Comparison of ENCODE assay signal across 12 cellular contexts in genomic region chr19:16168465-16169081, GRCh38. TPM values are rescaled to one million over a fixed set of nuclear protein-coding genes. Genes with fewer than 3 reads are reported as not detected.
DNase-seq lines count a peak whose midpoint lies in the region; ATAC-seq and TF ChIP-seq lines count a peak whose summit lies in the region.
"Had no signal": no experiment of that assay in that cellular context is flagged by ENCODE, and none has a peak within 500 bp of the region (broad histone marks: within the 10 kb centered on the region; RNA-seq: fewer than 3 reads in every experiment).

No MANE protein-coding gene starts in this region.

- DNase-seq in activated CD4-positive, alpha-beta T cell treated with anti-CD3 and anti-CD28 coated beads, Interleukin-2, amount 10 ng/mL, durations not matched to agents 24 days and 14 days, result no peak
- DNase-seq in activated CD4-positive, alpha-beta T cell treated with anti-CD3 and anti-CD28 coated beads, Interleukin-2, amount 50 U/mL, for 1 hour, result no peak
- DNase-seq in NOMO-1 (lab: John Stamatoyannopoulos, UW; ENCODE audit: unreplicated experiment in 2 of 2), result peak; percentile 68 to 85
- no peak for DNase-seq in neuronal stem cell (ENCODE audit: low spot score)
- no peak for DNase-seq in CD4-positive, alpha-beta T cell
- DNase-seq: activated CD4-positive, alpha-beta T cell treated with anti-CD3 and anti-CD28 coated beads for 4 hours; NCI-H1436 had no signal

- no CpG with 5 or more reads among the region's 2 CpGs for WGBS in neuronal stem cell (ENCODE audit: extremely low coverage in 2 of 2, insufficient read length in 2 of 2, insufficient replicate concordance in 1 of 2), 2 donors

- H3K79me1 ChIP-seq in neuronal stem cell (ENCODE audit: low read depth, low read length), result no peaks in the 10 kb centered on the region

- H3K18ac ChIP-seq in neuronal stem cell (ENCODE audit: low read length), result no peak overlapping the region

- no peak overlapping the region for H2BK15ac ChIP-seq in neuronal stem cell (ENCODE audit: low read length)

- H2BK120ac ChIP-seq in neuronal stem cell (ENCODE audit: low read depth, low read length), result no peak overlapping the region

- H3K36me3 Mint-ChIP-seq in activated CD4-positive, alpha-beta T cell treated with anti-CD3 and anti-CD28 coated beads, Interleukin-2, amount 10 ng/mL, durations not matched to agents 24 days and 14 days (ENCODE audit: low read depth), result no peaks in the 10 kb centered on the region
- no peaks in the 10 kb centered on the region for H3K36me3 Mint-ChIP-seq in activated T-helper 17 cell treated with anti-CD3 and anti-CD28 coated beads, Interleukin-2, amount 50 U/mL, for 72 hours (ENCODE audit: low read depth)
- no peaks in the 10 kb centered on the region for H3K36me3 Mint-ChIP-seq in CD4-positive, alpha-beta T cell (ENCODE audit: low read depth)

- H2AFZ ChIP-seq in neuronal stem cell (ENCODE audit: low read length), result peak overlapping the region; percentile 7

- H2BK5ac ChIP-seq in neuronal stem cell (ENCODE audit: low read length), result no peak overlapping the region

- CTCF ChIA-PET in CD4-positive, alpha-beta T cell (lab: Charles Lee), result interaction anchor here (1.2 kb wide), 1 partner anchor 106 kb away, joined by 3 read pairs; no protein-coding TSS in a partner anchor

- H3K4me2 ChIP-seq in neuronal stem cell (ENCODE audit: insufficient read depth, low read length, poor library complexity, severe bottlenecking), result no peak overlapping the region

- H3K27ac Mint-ChIP-seq in activated CD4-positive, alpha-beta T cell treated with anti-CD3 and anti-CD28 coated beads, Interleukin-2, amount 10 ng/mL, durations not matched to agents 24 days and 14 days, result peak overlapping the region; percentile 60
- no peak overlapping the region for H3K27ac Mint-ChIP-seq in activated T-helper 17 cell treated with anti-CD3 and anti-CD28 coated beads, Interleukin-2, amount 50 U/mL, for 72 hours
- H3K27ac Mint-ChIP-seq in CD4-positive, alpha-beta T cell, result no peak overlapping the region

- intact Hi-C loops in activated CD4-positive, alpha-beta T cell treated with anti-CD3 and anti-CD28 coated beads, Interleukin-2, amount 10 ng/mL, durations not matched to agents 24 days and 14 days (cut with micrococcal nuclease), result no loop called here
- intact Hi-C loops in CD4-positive, alpha-beta T cell (cut with DNase I, micrococcal nuclease), result no loop called here

- H3K4ac ChIP-seq in neuronal stem cell (ENCODE audit: low read length), result no peak overlapping the region

- no peak overlapping the region for H3K4me3 ChIP-seq in neuronal stem cell (ENCODE audit: low read length in 2 of 2)

- H3K14ac ChIP-seq in neuronal stem cell (ENCODE audit: low read length), result no peak overlapping the region

- no peak overlapping the region for H2AK5ac ChIP-seq in neuronal stem cell (ENCODE audit: low read depth, low read length)

- no peaks in the 10 kb centered on the region for H3K27me3 ChIP-seq in neuronal stem cell (ENCODE audit: control insufficient read depth in 3 of 3, insufficient read depth in 3 of 3, low read depth in 1 of 3, low read length in 3 of 3)
- no peaks in the 10 kb centered on the region for H3K27me3 ChIP-seq in CD4-positive, alpha-beta T cell (ENCODE audit: control insufficient read depth, insufficient read depth, low read length)

- H3K4me3 Mint-ChIP-seq in activated CD4-positive, alpha-beta T cell treated with anti-CD3 and anti-CD28 coated beads, Interleukin-2, amount 10 ng/mL, durations not matched to agents 24 days and 14 days, result no peak overlapping the region
- H3K4me3 Mint-ChIP-seq in activated T-helper 17 cell treated with anti-CD3 and anti-CD28 coated beads, Interleukin-2, amount 50 U/mL, for 72 hours, result no peak overlapping the region
- no peak overlapping the region for H3K4me3 Mint-ChIP-seq in CD4-positive, alpha-beta T cell

- peaks cover 4% of the 10 kb centered on the region for H3K27me3 Mint-ChIP-seq in activated CD4-positive, alpha-beta T cell treated with anti-CD3 and anti-CD28 coated beads, Interleukin-2, amount 10 ng/mL, durations not matched to agents 24 days and 14 days
- H3K27me3 Mint-ChIP-seq in activated T-helper 17 cell treated with anti-CD3 and anti-CD28 coated beads, Interleukin-2, amount 50 U/mL, for 72 hours, result no peaks in the 10 kb centered on the region
- H3K27me3 Mint-ChIP-seq in CD4-positive, alpha-beta T cell, result no peaks in the 10 kb centered on the region

- H3K27ac ChIP-seq in neuronal stem cell (replicated peaks; ENCODE audit: low read length), result no peak overlapping the region
- no peak overlapping the region for H3K27ac ChIP-seq in CD4-positive, alpha-beta T cell (ENCODE audit: low read depth, low read length)

- no peak overlapping the region for H2BK12ac ChIP-seq in neuronal stem cell (ENCODE audit: low read length)

- no peaks in the 10 kb centered on the region for H3K36me3 ChIP-seq in neuronal stem cell (replicated peaks in 1 of 2; ENCODE audit: control insufficient read depth in 2 of 2, insufficient read depth in 2 of 2, low read length in 2 of 2)

- TF ChIP-seq CTCF in CD4-positive, alpha-beta T cell (IDR thresholded peaks at IDR 0.05), result no peak

- no peak overlapping the region for H4K8ac ChIP-seq in neuronal stem cell (ENCODE audit: low read depth, low read length)

- H3K4me1 ChIP-seq in neuronal stem cell (ENCODE audit: control insufficient read depth in 2 of 2, insufficient read depth in 1 of 2, low read depth in 1 of 2, low read length in 2 of 2), result no peaks in the 10 kb centered on the region

- H3K4me1 Mint-ChIP-seq in activated CD4-positive, alpha-beta T cell treated with anti-CD3 and anti-CD28 coated beads, Interleukin-2, amount 10 ng/mL, durations not matched to agents 24 days and 14 days, result peaks cover 15% of the 10 kb centered on the region
- H3K4me1 Mint-ChIP-seq in activated T-helper 17 cell treated with anti-CD3 and anti-CD28 coated beads, Interleukin-2, amount 50 U/mL, for 72 hours, result no peaks in the 10 kb centered on the region
- H3K4me1 Mint-ChIP-seq in CD4-positive, alpha-beta T cell (ENCODE audit: low read depth), result no peaks in the 10 kb centered on the region

- H3K9ac ChIP-seq in neuronal stem cell (ENCODE audit: low read depth, low read length, poor library complexity), result no peak overlapping the region

- H3K9me3 Mint-ChIP-seq in activated CD4-positive, alpha-beta T cell treated with anti-CD3 and anti-CD28 coated beads, Interleukin-2, amount 10 ng/mL, durations not matched to agents 24 days and 14 days, result no peaks in the 10 kb centered on the region
- no peaks in the 10 kb centered on the region for H3K9me3 Mint-ChIP-seq in activated T-helper 17 cell treated with anti-CD3 and anti-CD28 coated beads, Interleukin-2, amount 50 U/mL, for 72 hours
- H3K9me3 Mint-ChIP-seq in CD4-positive, alpha-beta T cell, result no peaks in the 10 kb centered on the region

- H3K23ac ChIP-seq in neuronal stem cell (ENCODE audit: low read depth, low read length, poor library complexity), result no peak overlapping the region

- peak; percentile 59 for ATAC-seq in activated T-helper 17 cell treated with anti-CD3 and anti-CD28 coated beads, Interleukin-2, amount 50 U/mL, for 72 hours (replicated peaks)
- ATAC-seq in GM19395 (IDR thresholded peaks at IDR 0.05; ENCODE audit: unreplicated experiment) (no peak), HG02973 (IDR thresholded peaks at IDR 0.05; ENCODE audit: unreplicated experiment) (no peak)
- ATAC-seq in CD4-positive, alpha-beta T cell (ENCODE audit: poor library complexity), result no peak

- H4K91ac ChIP-seq in neuronal stem cell (ENCODE audit: low read depth, low read length, poor library complexity), result no peak overlapping the region

- peaks cover 0 to 2% of the 10 kb centered on the region in 2 donors for H3K9me3 ChIP-seq in neuronal stem cell (replicated peaks in 1 of 2; ENCODE audit: control insufficient read depth in 2 of 2, insufficient read depth in 1 of 2, low read depth in 1 of 2, low read length in 2 of 2)
- no peaks in the 10 kb centered on the region for H3K9me3 ChIP-seq in CD4-positive, alpha-beta T cell (ENCODE audit: control insufficient read depth, low read length)

- POLR2A ChIA-PET in CD4-positive, alpha-beta T cell (lab: Charles Lee), result interaction anchor here (0.9 kb wide), 1 partner anchor 25 kb away, joined by 3 read pairs; the partner anchor contains the start of gene HSH2D

RNA-seq across cellular contexts. Expression of gene CIB3, which starts 4.8 kb away (rescaled TPM):
- total RNA-seq in activated CD4-positive, alpha-beta T cell treated with anti-CD3 and anti-CD28 coated beads, Interleukin-2, amount 10 ng/mL, durations not matched to agents 24 days and 14 days, result not detected in 2 replicates
- total RNA-seq in activated T-helper 17 cell treated with anti-CD3 and anti-CD28 coated beads, Interleukin-2, amount 50 U/mL, for 72 hours, result 1 to 10 TPM in 1 of 2 donors, not detected in 1; 1.1 TPM
- polyA plus RNA-seq in neuronal stem cell (2013, experiment 1 of 2), result not detected
- polyA plus RNA-seq in neuronal stem cell (2013, experiment 2 of 2), result not detected
- total RNA-seq in CD4-positive, alpha-beta T cell, result not detected
- total RNA-seq: endothelial cell of umbilical vein had no signal
- polyA plus RNA-seq: adipose tissue, endothelial cell of umbilical vein had no signal

RNA-seq across cellular contexts. Expression of gene FAM32A, which starts 16.6 kb away (rescaled TPM):
- 59.2 and 65.2 TPM in 2 replicates for total RNA-seq in activated CD4-positive, alpha-beta T cell treated with anti-CD3 and anti-CD28 coated beads, Interleukin-2, amount 10 ng/mL, durations not matched to agents 24 days and 14 days
- 10 to 100 TPM; 43.0 to 61.9 TPM for total RNA-seq in activated T-helper 17 cell treated with anti-CD3 and anti-CD28 coated beads, Interleukin-2, amount 50 U/mL, for 72 hours
- 87.0 TPM for polyA plus RNA-seq in neuronal stem cell (2013, experiment 1 of 2)
- polyA plus RNA-seq in neuronal stem cell (2013, experiment 2 of 2), result 83.2 TPM
- total RNA-seq in CD4-positive, alpha-beta T cell, result 10 to 100 TPM; 44.5 to 50.3 TPM

RNA-seq across cellular contexts. Expression of gene HSH2D, which starts 25.1 kb away (rescaled TPM):
- 22.7 and 23.1 TPM in 2 replicates for total RNA-seq in activated CD4-positive, alpha-beta T cell treated with anti-CD3 and anti-CD28 coated beads, Interleukin-2, amount 10 ng/mL, durations not matched to agents 24 days and 14 days
- 10 to 100 TPM; 32.7 to 39.3 TPM for total RNA-seq in activated T-helper 17 cell treated with anti-CD3 and anti-CD28 coated beads, Interleukin-2, amount 50 U/mL, for 72 hours
- 0.01 TPM for polyA plus RNA-seq in neuronal stem cell (2013, experiment 1 of 2)
- 0.04 TPM for polyA plus RNA-seq in neuronal stem cell (2013, experiment 2 of 2)
- total RNA-seq in CD4-positive, alpha-beta T cell, result 10 to 100 TPM; 46.0 to 46.9 TPM
- total RNA-seq: endothelial cell of umbilical vein had no signal
- polyA plus RNA-seq: endothelial cell of umbilical vein had no signal

RNA-seq across cellular contexts. Expression of gene AP1M1, which starts 29.1 kb away (rescaled TPM):
- total RNA-seq in activated CD4-positive, alpha-beta T cell treated with anti-CD3 and anti-CD28 coated beads, Interleukin-2, amount 10 ng/mL, durations not matched to agents 24 days and 14 days, result 107 and 111 TPM in 2 replicates
- 100 to 1,000 TPM; 103 to 110 TPM for total RNA-seq in activated T-helper 17 cell treated with anti-CD3 and anti-CD28 coated beads, Interleukin-2, amount 50 U/mL, for 72 hours
- 44.3 TPM for polyA plus RNA-seq in neuronal stem cell (2013, experiment 1 of 2)
- polyA plus RNA-seq in neuronal stem cell (2013, experiment 2 of 2), result 44.6 TPM
- 10 to 100 TPM; 52.1 to 58.3 TPM for total RNA-seq in CD4-positive, alpha-beta T cell

RNA-seq across cellular contexts. Expression of gene RAB8A, which starts 56.9 kb away (rescaled TPM):
- total RNA-seq in activated CD4-positive, alpha-beta T cell treated with anti-CD3 and anti-CD28 coated beads, Interleukin-2, amount 10 ng/mL, durations not matched to agents 24 days and 14 days, result 227 and 247 TPM in 2 replicates
- total RNA-seq in activated T-helper 17 cell treated with anti-CD3 and anti-CD28 coated beads, Interleukin-2, amount 50 U/mL, for 72 hours, result 100 to 1,000 TPM; 140 to 212 TPM
- 43.0 TPM for polyA plus RNA-seq in neuronal stem cell (2013, experiment 1 of 2)
- polyA plus RNA-seq in neuronal stem cell (2013, experiment 2 of 2), result 44.3 TPM
- 10 to 100 TPM; 74.9 to 79.0 TPM for total RNA-seq in CD4-positive, alpha-beta T cell

Comparison
In these comparisons a context has a peak if more than half of its experiments do, and no peak if none do; other contexts are left out.
1. DNase-seq: peak in NOMO-1 (2 of 2); none in activated CD4-positive, alpha-beta T cell treated with anti-CD3 and anti-CD28 coated beads, Interleukin-2, amount 10 ng/mL, durations not matched to agents 24 days and 14 days (single experiment), activated CD4-positive, alpha-beta T cell treated with anti-CD3 and anti-CD28 coated beads, Interleukin-2, amount 50 U/mL, for 1 hour (single experiment), neuronal stem cell (single experiment) and CD4-positive, alpha-beta T cell (0 of 10).